27 cellular contexts compared by ENCODE assay signal in genomic region chr4:82138376-82138775, GRCh38.
A peak's percentile ranks its signal among the peaks of the same experiment; 100 is the strongest.
DNase-seq lines count a peak whose midpoint lies in the region; ATAC-seq, FAIRE-seq and TF ChIP-seq lines count a peak whose summit lies in the region.
"Had no signal": no experiment of that assay in that cellular context is flagged by ENCODE, and none has a peak within 500 bp of the region (broad histone marks: within the 10 kb centered on the region; RNA-seq: fewer than 3 reads in every experiment).

No MANE protein-coding gene starts in this region.

- DNase-seq in activated CD8-positive, alpha-beta memory T cell treated with anti-CD3 and anti-CD28 coated beads, Interleukin-2, amount 10 ng/mL, durations not matched to agents 7 days and 5 days: no peak
- DNase-seq in activated CD8-positive, alpha-beta memory T cell treated with anti-CD3 and anti-CD28 coated beads, Interleukin-2, amount 50 U/mL, for 4 hours: no peak
- DNase-seq in EL (peak; percentile 28), foreskin keratinocyte (peak; percentile 3 to 15), GM12891 (ENCODE audit: insufficient read length, low spot score) (no peak)
- DNase-seq in T-helper 2 cell treated with Interferon-gamma antibody and Interleukin-4, amounts not matched to agents 5 μg/mL and 100 μg/mL, for 36 hours (ENCODE audit: low spot score): peak; percentile 6
- DNase-seq: activated naive CD4-positive, alpha-beta T cell treated with anti-CD3 and anti-CD28 coated beads, Interleukin-2, amount 10 ng/mL, durations not matched to agents 7 days and 5 days; Calu3; dorsolateral prefrontal cortex; foreskin fibroblast; H9; left ventricle myocardium inferior; naive thymus-derived CD8-positive, alpha-beta T cell; NCI-H1694; NCI-H2171 treated with DMSO at 0.1 percent for 48 hours; NCI-H526; SHP77; spleen; uterus had no signal

- ATAC-seq in activated CD8-positive, alpha-beta memory T cell treated with anti-CD3 and anti-CD28 coated beads, Interleukin-2, amount 10 ng/mL, durations not matched to agents 7 days and 5 days: peak; percentile 42
- peak; percentile 45 for ATAC-seq in foreskin keratinocyte
- no peak for ATAC-seq in GM21423 (IDR thresholded peaks at IDR 0.05; ENCODE audit: unreplicated experiment)
- no peak for ATAC-seq in GM18873 (IDR thresholded peaks at IDR 0.05; ENCODE audit: low FRiP score, unreplicated experiment)
- ATAC-seq: naive thymus-derived CD8-positive, alpha-beta T cell had no signal

- H3K4me3 Mint-ChIP-seq in activated CD8-positive, alpha-beta memory T cell treated with anti-CD3 and anti-CD28 coated beads, Interleukin-2, amount 10 ng/mL, durations not matched to agents 7 days and 5 days: no peak overlapping the region
- no peak overlapping the region for H3K4me3 Mint-ChIP-seq in T-helper 2 cell treated with Interferon-gamma antibody and Interleukin-4, amounts not matched to agents 5 μg/mL and 100 μg/mL, for 36 hours
- H3K4me3 Mint-ChIP-seq: activated naive CD4-positive, alpha-beta T cell treated with anti-CD3 and anti-CD28 coated beads, Interleukin-2, amount 10 ng/mL, durations not matched to agents 7 days and 5 days; H9; mesothelial cell of epicardium; naive thymus-derived CD8-positive, alpha-beta T cell had no signal

- CTCF ChIA-PET in activated CD8-positive, alpha-beta memory T cell treated with anti-CD3 and anti-CD28 coated beads, Interleukin-2, amount 10 ng/mL, durations not matched to agents 7 days and 5 days (lab: Charles Lee): interaction anchor here (1.1 kb wide), 1 partner anchor 63 kb away, joined by 3 read pairs; no protein-coding TSS in a partner anchor

- no peaks in the 10 kb centered on the region for H3K27me3 ChIP-seq in foreskin keratinocyte
- H3K27me3 ChIP-seq: BLaER1 treated with 17β-estradiol and CSF1 and Interleukin-3, amounts not matched to agents 10 nM and 100 nM; right atrium auricular region; spleen; suprapubic skin; uterus had no signal

- no peak for FAIRE-seq in GM12891 (lab: Jason Lieb, UNC)
- FAIRE-seq: astrocyte had no signal

- H3K27me3 Mint-ChIP-seq in activated CD8-positive, alpha-beta memory T cell treated with anti-CD3 and anti-CD28 coated beads, Interleukin-2, amount 10 ng/mL, durations not matched to agents 7 days and 5 days: no peaks in the 10 kb centered on the region
- peaks cover 4% of the 10 kb centered on the region for H3K27me3 Mint-ChIP-seq in T-helper 2 cell treated with Interferon-gamma antibody and Interleukin-4, amounts not matched to agents 5 μg/mL and 100 μg/mL, for 36 hours (ENCODE audit: low read depth)
- H3K27me3 Mint-ChIP-seq: activated naive CD4-positive, alpha-beta T cell treated with anti-CD3 and anti-CD28 coated beads, Interleukin-2, amount 10 ng/mL, durations not matched to agents 7 days and 5 days; naive thymus-derived CD8-positive, alpha-beta T cell had no signal

- H3K9me3 Mint-ChIP-seq in activated CD8-positive, alpha-beta memory T cell treated with anti-CD3 and anti-CD28 coated beads, Interleukin-2, amount 10 ng/mL, durations not matched to agents 7 days and 5 days (ENCODE audit: low read depth): peaks cover 3% of the 10 kb centered on the region
- H3K9me3 Mint-ChIP-seq in T-helper 2 cell treated with Interferon-gamma antibody and Interleukin-4, amounts not matched to agents 5 μg/mL and 100 μg/mL, for 36 hours: peaks cover 3% of the 10 kb centered on the region
- H3K9me3 Mint-ChIP-seq: H9 had no signal

- TF ChIP-seq CTCF in foreskin keratinocyte (conservative IDR thresholded peaks at IDR 0.05): no peak

- H3K27ac ChIP-seq in foreskin keratinocyte: no peak overlapping the region
- H3K27ac ChIP-seq: BLaER1 treated with 17β-estradiol and CSF1 and Interleukin-3, amounts not matched to agents 10 nM and 100 nM; dorsolateral prefrontal cortex; KMS-11; left ventricle myocardium inferior; right atrium auricular region; spleen; suprapubic skin; uterus had no signal

- no peaks in the 10 kb centered on the region for H3K36me3 Mint-ChIP-seq in activated CD8-positive, alpha-beta memory T cell treated with anti-CD3 and anti-CD28 coated beads, Interleukin-2, amount 10 ng/mL, durations not matched to agents 7 days and 5 days
- H3K36me3 Mint-ChIP-seq in T-helper 2 cell treated with Interferon-gamma antibody and Interleukin-4, amounts not matched to agents 5 μg/mL and 100 μg/mL, for 36 hours (ENCODE audit: low read depth): no peaks in the 10 kb centered on the region
- H3K36me3 Mint-ChIP-seq: mesothelial cell of epicardium had no signal

- peaks cover 12% of the 10 kb centered on the region for H3K4me1 Mint-ChIP-seq in activated CD8-positive, alpha-beta memory T cell treated with anti-CD3 and anti-CD28 coated beads, Interleukin-2, amount 10 ng/mL, durations not matched to agents 7 days and 5 days
- peaks cover 12% of the 10 kb centered on the region for H3K4me1 Mint-ChIP-seq in T-helper 2 cell treated with Interferon-gamma antibody and Interleukin-4, amounts not matched to agents 5 μg/mL and 100 μg/mL, for 36 hours (ENCODE audit: low read depth)
- H3K4me1 Mint-ChIP-seq: mesothelial cell of epicardium had no signal

- no peaks in the 10 kb centered on the region for H3K4me1 ChIP-seq in foreskin keratinocyte
- H3K4me1 ChIP-seq: BLaER1 treated with 17β-estradiol and CSF1 and Interleukin-3, amounts not matched to agents 10 nM and 100 nM; left ventricle myocardium inferior; right atrium auricular region; suprapubic skin; uterus had no signal

- no peak for TF ChIP-seq POLR2A in GM12891 (IDR thresholded peaks at IDR 0.05; ENCODE audit: low read depth, low read length)

- no peak overlapping the region for H3K27ac Mint-ChIP-seq in activated CD8-positive, alpha-beta memory T cell treated with anti-CD3 and anti-CD28 coated beads, Interleukin-2, amount 10 ng/mL, durations not matched to agents 7 days and 5 days
- H3K27ac Mint-ChIP-seq in T-helper 2 cell treated with Interferon-gamma antibody and Interleukin-4, amounts not matched to agents 5 μg/mL and 100 μg/mL, for 36 hours: no peak overlapping the region
- H3K27ac Mint-ChIP-seq: activated naive CD4-positive, alpha-beta T cell treated with anti-CD3 and anti-CD28 coated beads, Interleukin-2, amount 10 ng/mL, durations not matched to agents 7 days and 5 days; H9; mesothelial cell of epicardium had no signal

TF ChIP-seq in GM12891, 5 proteins besides CTCF, POLR2A, EP300 and RAD21:
- no peak for TF ChIP-seq SPI1 (IDR thresholded peaks at IDR 0.05; ENCODE audit: low read depth, low read length)
- no peak for TF ChIP-seq TAF1 (IDR thresholded peaks at IDR 0.05; ENCODE audit: low read depth, low read length)
- TF ChIP-seq PAX5 (IDR thresholded peaks at IDR 0.05; ENCODE audit: insufficient read depth, low read length, severe bottlenecking): no peak
- no peak for TF ChIP-seq POU2F2 (IDR thresholded peaks at IDR 0.05; ENCODE audit: low read depth, low read length)
- TF ChIP-seq POLR2AphosphoS5 (IDR thresholded peaks at IDR 0.05; ENCODE audit: low read depth, low read length): no peak
TF ChIP-seq in GM12891: peak in this region for 0.

Comparison
In these comparisons a context has a peak if more than half of its experiments do, and no peak if none do; other contexts are left out.
1. ATAC-seq: peak in activated CD8-positive, alpha-beta memory T cell treated with anti-CD3 and anti-CD28 coated beads, Interleukin-2, amount 10 ng/mL, durations not matched to agents 7 days and 5 days (single experiment) and foreskin keratinocyte (single experiment); none in GM21423 (single experiment) and GM18873 (single experiment).
2. DNase-seq: peak in EL (single experiment), T-helper 2 cell treated with Interferon-gamma antibody and Interleukin-4, amounts not matched to agents 5 μg/mL and 100 μg/mL, for 36 hours (single experiment) and foreskin keratinocyte (2 of 2); none in activated CD8-positive, alpha-beta memory T cell treated with anti-CD3 and anti-CD28 coated beads, Interleukin-2, amount 10 ng/mL, durations not matched to agents 7 days and 5 days (single experiment), activated CD8-positive, alpha-beta memory T cell treated with anti-CD3 and anti-CD28 coated beads, Interleukin-2, amount 50 U/mL, for 4 hours (single experiment) and GM12891 (single experiment).